ENCODE assay signal across 9 cellular contexts in the genomic region with DNA sequence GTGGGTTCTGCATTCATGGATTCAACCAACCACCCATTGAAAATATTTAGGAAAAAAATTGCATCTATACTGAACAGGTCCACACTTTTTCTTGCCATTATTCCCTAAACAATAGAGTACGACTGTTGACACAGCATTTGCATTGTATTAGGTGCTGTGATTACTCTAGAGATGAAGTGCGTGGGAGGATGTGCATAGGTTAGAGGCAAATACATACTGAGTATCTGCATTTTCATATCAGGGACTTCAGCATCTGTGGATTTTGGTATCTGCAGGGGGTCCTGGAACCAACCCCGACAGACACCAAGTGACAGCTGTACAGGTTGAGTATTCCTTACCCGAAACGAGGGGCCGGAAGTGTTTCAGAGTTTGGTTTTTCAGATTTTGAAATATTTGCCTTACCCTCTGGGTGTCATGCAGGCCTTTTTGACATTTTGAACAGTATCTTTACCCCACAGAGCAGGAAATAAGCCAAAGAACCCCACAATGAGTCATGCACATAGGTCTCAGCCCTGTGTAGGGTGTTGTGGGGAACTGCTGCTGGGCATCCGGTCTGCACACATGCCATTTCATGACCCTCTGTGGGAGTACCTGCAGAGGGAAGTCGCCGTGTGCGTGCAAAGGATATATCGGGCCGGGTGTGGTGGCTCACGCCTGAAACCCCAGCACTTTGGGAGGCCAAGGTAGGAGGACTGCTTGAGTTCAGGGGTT. TPM values are rescaled to one million over a fixed set of nuclear protein-coding genes. Genes with fewer than 3 reads are reported as not detected.
DNase-seq lines count a peak whose midpoint lies in the region; ATAC-seq and TF ChIP-seq lines count a peak whose summit lies in the region.
"Had no signal": no experiment of that assay in that cellular context is flagged by ENCODE, and none has a peak within 500 bp of the region (broad histone marks: within the 10 kb centered on the region; RNA-seq: fewer than 3 reads in every experiment).

No MANE protein-coding gene starts in this region.

- POLR2A ChIA-PET in RWPE1 (lab: Yijun Ruan, JAX; ENCODE audit: low non-redundant PET), result no interaction called here

- intact Hi-C loops in posterior vena cava (cut with DNase I), result no loop called here

- H3K27ac ChIP-seq in RWPE1, result no peak overlapping the region
- H3K27ac ChIP-seq: cardiac muscle cell had no signal

- no peak for TF ChIP-seq CTCF in RWPE1 (conservative IDR thresholded peaks at IDR 0.05; ENCODE audit: low read depth)

- peak; percentile 94 for DNase-seq in NOMO-1 treated with dmso at 0.1 percent for 144 hours (lab: John Stamatoyannopoulos, UW; ENCODE audit: unreplicated experiment)
- DNase-seq in activated T-cell treated with anti-CD3 and anti-CD28 coated beads, Interleukin-2, amount 50 U/mL, for 48 hours, result peak; percentile 72 to 77
- peak; percentile 79 for DNase-seq in posterior vena cava (ENCODE audit: low spot score)
- DNase-seq in RWPE1 (ENCODE audit: low spot score), result no peak
- no peak for DNase-seq in cerebellar cortex (ENCODE audit: low spot score)

- CTCF ChIA-PET in RWPE1 (lab: Yijun Ruan, JAX), result no interaction called here

- ATAC-seq in GM18508 (IDR thresholded peaks at IDR 0.05; ENCODE audit: insufficient read depth, unreplicated experiment), result peak; percentile 63
- ATAC-seq in GM21529 (IDR thresholded peaks at IDR 0.05; ENCODE audit: unreplicated experiment), result no peak
- ATAC-seq in HG02938 (IDR thresholded peaks at IDR 0.05; ENCODE audit: unreplicated experiment), result no peak

RNA-seq across cellular contexts. Expression of a gene that starts 14.5 kb away (rescaled TPM):
- total RNA-seq in posterior vena cava, result 10 to 100 TPM; 22.4 to 25.2 TPM

RNA-seq across cellular contexts. Expression of a gene that starts 14.8 kb away (rescaled TPM):
- 10 to 100 TPM; 48.5 to 52.7 TPM for total RNA-seq in posterior vena cava

RNA-seq across cellular contexts. Expression of a gene that starts 51.7 kb away (rescaled TPM):
- total RNA-seq in posterior vena cava, result 1 to 10 TPM; 5.9 to 7.4 TPM

Comparison
In these comparisons a context has a peak if more than half of its experiments do, and no peak if none do; other contexts are left out.
1. DNase-seq: peak in NOMO-1 treated with dmso at 0.1 percent for 144 hours (single experiment), activated T-cell treated with anti-CD3 and anti-CD28 coated beads, Interleukin-2, amount 50 U/mL, for 48 hours (2 of 2) and posterior vena cava (single experiment); none in RWPE1 (single experiment) and cerebellar cortex (single experiment).